Comparison of ENCODE assay signal across 29 cellular contexts in genomic region chr3:156005698-156006097, GRCh38.
"Had no signal": no experiment of that assay in that cellular context is flagged by ENCODE, and none has a peak within 500 bp of the region (broad histone marks: within the 10 kb centered on the region; RNA-seq: fewer than 3 reads in every experiment).

No MANE protein-coding gene starts in this region.

- H3K9me3 ChIP-seq: esophagus muscularis mucosa, gastroesophageal sphincter, heart right ventricle, mucosa of descending colon, ovary, psoas muscle, spleen, testis, tibial artery, upper lobe of left lung had no signal

- H3K4me1 ChIP-seq: esophagus muscularis mucosa, foreskin keratinocyte, gastroesophageal sphincter, heart right ventricle, psoas muscle, spleen, testis, tibial artery, upper lobe of left lung had no signal

- FAIRE-seq: colon, endothelial cell of umbilical vein, keratinocyte, urothelium cell line had no signal

- ATAC-seq: foreskin keratinocyte; gastroesophageal sphincter; heart right ventricle; left lobe of liver; mucosa of descending colon; natural killer cell treated with Interleukin-12 subunit alpha and Interleukin-12 subunit beta and Interleukin-15 and Interleukin-18, amount 100 ng/mL, for 72 hours; psoas muscle; right cardiac atrium; stimulated activated memory B cell treated with anti-CD40 and anti-IgM and Interleukin-4, amounts not matched to agents 10 μg/mL and 1 μg/mL and 100 μg/mL, for 72 hours; stimulated activated naive CD8-positive, alpha-beta T cell treated with anti-CD3 and anti-CD28 coated beads, Interleukin-15, Interleukin-2, amounts not matched to agents 100 U/mL and 50 U/mL, for 24 hours had no signal

- H3K36me3 ChIP-seq: esophagus muscularis mucosa, gastroesophageal sphincter, heart right ventricle, ovary, spleen, tibial artery, upper lobe of left lung had no signal

- H3K27me3 ChIP-seq: esophagus muscularis mucosa, gastroesophageal sphincter, ovary, testis, tibial artery, upper lobe of left lung had no signal

- DNase-seq: effector memory CD4-positive, alpha-beta T cell; foreskin keratinocyte; heart right ventricle; hypothalamus; mesenchymal stem cell; mucosa of descending colon; naive B cell; occipital lobe; ovary; posterior cingulate gyrus; psoas muscle; right cardiac atrium; spleen; stimulated activated CD4-positive, alpha-beta T cell treated with anti-CD3 and anti-CD28 coated beads, Interleukin-4, amount 100 ng/mL, for 4 hours; stimulated activated naive CD8-positive, alpha-beta T cell treated with anti-CD3 and anti-CD28 coated beads, Interleukin-15, Interleukin-2, amounts not matched to agents 100 U/mL and 50 U/mL, for 24 hours; substantia nigra; testis; tibial artery; upper lobe of left lung had no signal

- H3K27ac ChIP-seq: esophagus muscularis mucosa, foreskin keratinocyte, gastroesophageal sphincter, heart right ventricle, ovary, psoas muscle, skin epidermis, spleen, testis, tibial artery, upper lobe of left lung had no signal

- H3K4me3 ChIP-seq: esophagus muscularis mucosa, gastroesophageal sphincter, heart right ventricle, mucosa of descending colon, ovary, psoas muscle, skin epidermis, spleen, testis, tibial artery, upper lobe of left lung had no signal
